12 cellular contexts compared by ENCODE assay signal in the genomic region with DNA sequence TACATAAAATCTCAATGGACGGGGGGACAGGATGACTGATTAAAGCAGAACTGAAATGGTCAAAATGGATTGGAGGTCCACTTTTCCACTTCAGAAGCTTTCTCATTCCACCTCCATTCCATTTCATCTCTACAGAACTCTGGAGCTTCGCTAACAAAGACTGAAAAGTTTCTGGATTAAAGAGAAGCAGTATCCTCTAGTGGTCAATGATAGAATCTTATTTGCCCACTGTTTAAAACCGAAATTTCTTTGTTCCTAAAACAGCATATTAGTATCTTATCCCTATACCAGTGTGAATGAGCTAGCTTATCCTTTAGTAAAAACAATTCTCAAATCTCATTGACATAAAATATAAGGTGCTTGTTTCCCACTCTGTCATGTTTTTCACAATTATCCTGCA.
A peak's percentile ranks its signal among the peaks of the same experiment; 100 is the strongest.
DNase-seq lines count a peak whose midpoint lies in the region; ATAC-seq, FAIRE-seq and TF ChIP-seq lines count a peak whose summit lies in the region.
"Had no signal": no experiment of that assay in that cellular context is flagged by ENCODE, and none has a peak within 500 bp of the region (broad histone marks: within the 10 kb centered on the region; RNA-seq: fewer than 3 reads in every experiment).

No MANE protein-coding gene starts in this region.

- ATAC-seq in GM18511 (IDR thresholded peaks at IDR 0.05; ENCODE audit: unreplicated experiment): peak; percentile 54
- ATAC-seq in PC-3: peak; percentile 64
- ATAC-seq: heart right ventricle had no signal

- H2AFZ ChIP-seq in PC-3 (ENCODE audit: low read length) (peak overlapping the region; percentile 53), fibroblast of lung (ENCODE audit: low read length) (no peak overlapping the region)

- peak; percentile 65 for TF ChIP-seq CTCF in PC-3 (conservative IDR thresholded peaks at IDR 0.05; ENCODE audit: low read depth, low read length)
- peak; percentile 18 to 79 for TF ChIP-seq CTCF in fibroblast of lung (conservative IDR thresholded peaks at IDR 0.05 in 1 of 2, IDR thresholded peaks at IDR 0.05 in 1 of 2; ENCODE audit: low read depth in 1 of 2, low read length in 2 of 2)

- H3K27ac Mint-ChIP-seq in activated CD4-positive, alpha-beta T cell treated with anti-CD3 and anti-CD28 coated beads, Interleukin-2, amount 10 ng/mL, durations not matched to agents 7 days and 5 days: no peak overlapping the region
- H3K27ac Mint-ChIP-seq in activated T-helper 2 cell treated with anti-CD3 and anti-CD28 coated beads, Interferon-gamma antibody, Interleukin-2, Interleukin-4, amounts not matched to agents 10 μg/mL and 5 μg/mL and 100 μg/mL, durations not matched to agents 14 hours and 24 hours and 36 hours: no peak overlapping the region

- no peaks in the 10 kb centered on the region for H3K79me2 ChIP-seq in PC-3 (ENCODE audit: low read length)
- H3K79me2 ChIP-seq in fibroblast of lung (ENCODE audit: control insufficient read depth, insufficient read depth, low read length): no peaks in the 10 kb centered on the region

- H3K4me1 Mint-ChIP-seq in activated CD4-positive, alpha-beta T cell treated with anti-CD3 and anti-CD28 coated beads, Interleukin-2, amount 10 ng/mL, durations not matched to agents 7 days and 5 days: no peaks in the 10 kb centered on the region
- H3K4me1 Mint-ChIP-seq in activated T-helper 2 cell treated with anti-CD3 and anti-CD28 coated beads, Interferon-gamma antibody, Interleukin-2, Interleukin-4, amounts not matched to agents 10 μg/mL and 5 μg/mL and 100 μg/mL, durations not matched to agents 14 hours and 24 hours and 36 hours (ENCODE audit: low read depth): no peaks in the 10 kb centered on the region

- no peaks in the 10 kb centered on the region for H3K9me3 Mint-ChIP-seq in activated CD4-positive, alpha-beta T cell treated with anti-CD3 and anti-CD28 coated beads, Interleukin-2, amount 10 ng/mL, durations not matched to agents 7 days and 5 days
- no peaks in the 10 kb centered on the region for H3K9me3 Mint-ChIP-seq in activated T-helper 2 cell treated with anti-CD3 and anti-CD28 coated beads, Interferon-gamma antibody, Interleukin-2, Interleukin-4, amounts not matched to agents 10 μg/mL and 5 μg/mL and 100 μg/mL, durations not matched to agents 14 hours and 24 hours and 36 hours

- H3K4me3 ChIP-seq in PC-3 (ENCODE audit: low read length) (0 out of 2 replicates have a peak overlapping the region, but pooled peaks have one; percentile 30), fibroblast of lung (replicated peaks in 1 of 4; ENCODE audit: control extremely low read depth in 1 of 4, insufficient read depth in 1 of 4, low read depth in 3 of 4, low read length in 4 of 4) (no peak overlapping the region)
- H3K4me3 ChIP-seq: HAP-1, heart right ventricle had no signal

- no peaks in the 10 kb centered on the region for H3K36me3 Mint-ChIP-seq in activated CD4-positive, alpha-beta T cell treated with anti-CD3 and anti-CD28 coated beads, Interleukin-2, amount 10 ng/mL, durations not matched to agents 7 days and 5 days (ENCODE audit: low read depth)
- no peaks in the 10 kb centered on the region for H3K36me3 Mint-ChIP-seq in activated T-helper 2 cell treated with anti-CD3 and anti-CD28 coated beads, Interferon-gamma antibody, Interleukin-2, Interleukin-4, amounts not matched to agents 10 μg/mL and 5 μg/mL and 100 μg/mL, durations not matched to agents 14 hours and 24 hours and 36 hours (ENCODE audit: low read depth)

- no peaks in the 10 kb centered on the region for H3K27me3 Mint-ChIP-seq in activated CD4-positive, alpha-beta T cell treated with anti-CD3 and anti-CD28 coated beads, Interleukin-2, amount 10 ng/mL, durations not matched to agents 7 days and 5 days
- H3K27me3 Mint-ChIP-seq in activated T-helper 2 cell treated with anti-CD3 and anti-CD28 coated beads, Interferon-gamma antibody, Interleukin-2, Interleukin-4, amounts not matched to agents 10 μg/mL and 5 μg/mL and 100 μg/mL, durations not matched to agents 14 hours and 24 hours and 36 hours (ENCODE audit: low read depth): no peaks in the 10 kb centered on the region

- H3K9me2 ChIP-seq in PC-3 (replicated peaks; ENCODE audit: low read length): no peaks in the 10 kb centered on the region

- CTCF ChIA-PET in PC-3 (lab: Charles Lee): interaction anchor here (0.6 kb wide), 1 partner anchor 9 kb away, joined by 3 read pairs; no protein-coding TSS in a partner anchor
- CTCF ChIA-PET in activated CD4-positive, alpha-beta T cell treated with anti-CD3 and anti-CD28 coated beads, Interleukin-2, amount 10 ng/mL, durations not matched to agents 7 days and 5 days (lab: Charles Lee): no interaction called here

- FAIRE-seq in A204.1 (lab: Jason Lieb, UNC): peak; percentile 89

- H3K27ac ChIP-seq in PC-3 (ENCODE audit: low read length) (no peak overlapping the region), fibroblast of lung (ENCODE audit: insufficient read depth, low read length) (no peak overlapping the region)
- H3K27ac ChIP-seq: heart right ventricle had no signal

- H3K4me2 ChIP-seq in PC-3 (ENCODE audit: low read length) (peak overlapping the region; percentile 44; the same call in 1 of the 2 replicates), fibroblast of lung (ENCODE audit: extremely low read depth, insufficient read depth, low read length) (no peak overlapping the region)

- intact Hi-C loops in PC-3 (cut with micrococcal nuclease): no loop called here
- intact Hi-C loops in activated T-helper 2 cell treated with anti-CD3 and anti-CD28 coated beads, Interferon-gamma antibody, Interleukin-2, Interleukin-4, amounts not matched to agents 10 μg/mL and 5 μg/mL and 100 μg/mL, durations not matched to agents 14 hours and 24 hours and 36 hours (cut with micrococcal nuclease): no loop called here

- no peaks in the 10 kb centered on the region for H3F3A ChIP-seq in PC-3 (ENCODE audit: low read length, unreplicated experiment)

- peaks cover 11% of the 10 kb centered on the region for H3K4me1 ChIP-seq in PC-3 (ENCODE audit: insufficient read depth, low read length)
- no peaks in the 10 kb centered on the region for H3K4me1 ChIP-seq in fibroblast of lung (ENCODE audit: control insufficient read depth, extremely low read depth, insufficient read depth, low read length)
- H3K4me1 ChIP-seq: heart right ventricle had no signal

- no peak overlapping the region for H3K4me3 Mint-ChIP-seq in activated CD4-positive, alpha-beta T cell treated with anti-CD3 and anti-CD28 coated beads, Interleukin-2, amount 10 ng/mL, durations not matched to agents 7 days and 5 days
- H3K4me3 Mint-ChIP-seq in activated T-helper 2 cell treated with anti-CD3 and anti-CD28 coated beads, Interferon-gamma antibody, Interleukin-2, Interleukin-4, amounts not matched to agents 10 μg/mL and 5 μg/mL and 100 μg/mL, durations not matched to agents 14 hours and 24 hours and 36 hours (ENCODE audit: low read depth): no peak overlapping the region

- H3K9me3 ChIP-seq in PC-3 (ENCODE audit: low read length): no peaks in the 10 kb centered on the region
- no peaks in the 10 kb centered on the region for H3K9me3 ChIP-seq in fibroblast of lung (ENCODE audit: control insufficient read depth, insufficient read depth, low read depth, low read length)
- H3K9me3 ChIP-seq: HAP-1, heart right ventricle had no signal

- H3K27me3 ChIP-seq in PC-3 (ENCODE audit: low read length) (no peaks in the 10 kb centered on the region), fibroblast of lung (ENCODE audit: control insufficient read depth, insufficient read depth, low read length) (no peaks in the 10 kb centered on the region)
- H3K27me3 ChIP-seq: heart right ventricle had no signal

- POLR2A ChIA-PET in PC-3 (lab: Charles Lee; ENCODE audit: unreplicated experiment): no interaction called here
- POLR2A ChIA-PET in activated CD4-positive, alpha-beta T cell treated with anti-CD3 and anti-CD28 coated beads, Interleukin-2, amount 10 ng/mL, durations not matched to agents 7 days and 5 days (lab: Charles Lee): no interaction called here

- peak; percentile 34 for DNase-seq in PC-3
- peak; percentile 14 to 70 for DNase-seq in fibroblast of lung (ENCODE audit: low read depth in 2 of 2)
- no peak for DNase-seq in activated CD8-positive, alpha-beta memory T cell treated with anti-CD3 and anti-CD28 coated beads, Interleukin-2, amount 50 U/mL, for 4 hours
- no peak for DNase-seq in activated CD4-positive, alpha-beta T cell treated with anti-CD3 and anti-CD28 coated beads, Interleukin-2, amount 10 ng/mL, durations not matched to agents 7 days and 5 days
- no peak for DNase-seq in nucleus accumbens (lab: John Stamatoyannopoulos, UW)
- DNase-seq in activated T-helper 2 cell treated with anti-CD3 and anti-CD28 coated beads, Interferon-gamma antibody, Interleukin-2, Interleukin-4, amounts not matched to agents 10 μg/mL and 5 μg/mL and 100 μg/mL, durations not matched to agents 14 hours and 24 hours and 36 hours (ENCODE audit: low spot score): no peak
- DNase-seq: activated T-cell treated with anti-CD3 and anti-CD28 coated beads for 4 hours, heart right ventricle, NCI-H2029 had no signal

- H3K36me3 ChIP-seq in PC-3 (ENCODE audit: low read depth, low read length) (no peaks in the 10 kb centered on the region), fibroblast of lung (ENCODE audit: control insufficient read depth, insufficient read depth, low read length) (no peaks in the 10 kb centered on the region)
- H3K36me3 ChIP-seq: HAP-1, heart right ventricle had no signal

- no TSS peak for BruUV-seq in PC-3 (replicated peaks; lab: Mats Ljungman, UMichigan)

- H3K9ac ChIP-seq in PC-3 (ENCODE audit: low read length) (no peak overlapping the region), fibroblast of lung (ENCODE audit: insufficient read depth, low read length) (no peak overlapping the region)

- H4K20me1 ChIP-seq in PC-3 (ENCODE audit: low read length): no peaks in the 10 kb centered on the region
- no peaks in the 10 kb centered on the region for H4K20me1 ChIP-seq in fibroblast of lung (ENCODE audit: control insufficient read depth, extremely low read depth, insufficient read depth, low read length)

Comparison
In these comparisons a context has a peak if more than half of its experiments do, and no peak if none do; other contexts are left out.
1. DNase-seq: peak in PC-3 (single experiment) and fibroblast of lung (2 of 2); none in activated CD8-positive, alpha-beta memory T cell treated with anti-CD3 and anti-CD28 coated beads, Interleukin-2, amount 50 U/mL, for 4 hours (single experiment), activated CD4-positive, alpha-beta T cell treated with anti-CD3 and anti-CD28 coated beads, Interleukin-2, amount 10 ng/mL, durations not matched to agents 7 days and 5 days (single experiment), nucleus accumbens (0 of 56) and activated T-helper 2 cell treated with anti-CD3 and anti-CD28 coated beads, Interferon-gamma antibody, Interleukin-2, Interleukin-4, amounts not matched to agents 10 μg/mL and 5 μg/mL and 100 μg/mL, durations not matched to agents 14 hours and 24 hours and 36 hours (single experiment).